1 cellular context compared by ENCODE assay signal in the genomic region with DNA sequence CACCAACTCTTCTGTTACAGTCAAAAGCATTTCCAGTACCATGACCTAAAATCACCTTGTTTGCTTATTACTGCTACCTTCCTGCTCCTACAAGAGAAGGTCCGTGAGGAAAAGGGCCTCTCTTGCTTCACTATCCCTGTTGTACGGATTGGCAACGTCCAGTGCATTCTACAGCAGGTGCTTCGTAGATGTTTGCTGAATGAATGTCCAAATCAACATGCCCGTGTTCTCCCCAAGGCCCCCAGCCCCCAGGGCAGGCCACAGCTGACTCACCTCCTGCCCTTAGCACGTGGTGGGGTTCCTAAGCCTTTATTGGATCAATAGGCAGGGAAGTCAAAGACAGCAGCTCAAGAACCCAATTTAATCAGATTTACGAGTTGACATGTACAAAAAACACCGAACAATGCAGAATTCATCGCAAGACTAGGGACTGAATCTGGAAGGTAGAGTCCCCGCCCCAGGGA.
A peak's percentile ranks its signal among the peaks of the same experiment; 100 is the strongest.
TF ChIP-seq lines count a peak whose summit lies in the region.

No MANE protein-coding gene starts in this region.

TF ChIP-seq in K562, 482 proteins besides CTCF, POLR2A, EP300 and RAD21 (continues in another document):
- TF ChIP-seq BDP1 (IDR thresholded peaks at IDR 0.05; ENCODE audit: insufficient read depth, insufficient read length) = no peak
- TF ChIP-seq NFIC (IDR thresholded peaks at IDR 0.05) = no peak
- TF ChIP-seq PML (IDR thresholded peaks at IDR 0.05; ENCODE audit: low read length) = no peak
- no peak for TF ChIP-seq BRD4 (IDR thresholded peaks at IDR 0.05)
- TF ChIP-seq, protein P1, sequence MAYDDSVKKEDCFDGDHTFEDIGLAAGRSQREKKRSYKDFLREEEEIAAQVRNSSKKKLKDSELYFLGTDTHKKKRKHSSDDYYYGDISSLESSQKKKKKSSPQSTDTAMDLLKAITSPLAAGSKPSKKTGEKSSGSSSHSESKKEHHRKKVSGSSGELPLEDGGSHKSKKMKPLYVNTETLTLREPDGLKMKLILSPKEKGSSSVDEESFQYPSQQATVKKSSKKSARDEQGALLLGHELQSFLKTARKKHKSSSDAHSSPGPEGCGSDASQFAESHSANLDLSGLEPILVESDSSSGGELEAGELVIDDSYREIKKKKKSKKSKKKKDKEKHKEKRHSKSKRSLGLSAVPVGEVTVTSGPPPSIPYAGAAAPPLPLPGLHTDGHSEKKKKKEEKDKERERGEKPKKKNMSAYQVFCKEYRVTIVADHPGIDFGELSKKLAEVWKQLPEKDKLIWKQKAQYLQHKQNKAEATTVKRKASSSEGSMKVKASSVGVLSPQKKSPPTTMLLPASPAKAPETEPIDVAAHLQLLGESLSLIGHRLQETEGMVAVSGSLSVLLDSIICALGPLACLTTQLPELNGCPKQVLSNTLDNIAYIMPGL (CRISPR knock-in tag; IDR thresholded peaks at IDR 0.05) = no peak
- TF ChIP-seq ZNF445 (CRISPR knock-in tag; IDR thresholded peaks at IDR 0.05; ENCODE audit: low read depth) = no peak
- peak; percentile 44 for TF ChIP-seq ATF3 (IDR thresholded peaks at IDR 0.05)
- no peak for TF ChIP-seq ATF3 (CRISPR knock-in tag; conservative IDR thresholded peaks at IDR 0.05)
- no peak for TF ChIP-seq FOXP1 (CRISPR knock-in tag; IDR thresholded peaks at IDR 0.05)
- TF ChIP-seq ZNF76 (CRISPR knock-in tag; IDR thresholded peaks at IDR 0.05; ENCODE audit: borderline replicate concordance) = no peak
- TF ChIP-seq MGA (IDR thresholded peaks at IDR 0.05) = peak; percentile 47; the same call in 1 of the 2 replicates
- TF ChIP-seq KDM2B (CRISPR knock-in tag; IDR thresholded peaks at IDR 0.05) = no peak
- TF ChIP-seq ETS2 (tag; IDR thresholded peaks at IDR 0.05; ENCODE audit: borderline replicate concordance, poor library complexity, severe bottlenecking) = no peak
- TF ChIP-seq, protein P2, sequence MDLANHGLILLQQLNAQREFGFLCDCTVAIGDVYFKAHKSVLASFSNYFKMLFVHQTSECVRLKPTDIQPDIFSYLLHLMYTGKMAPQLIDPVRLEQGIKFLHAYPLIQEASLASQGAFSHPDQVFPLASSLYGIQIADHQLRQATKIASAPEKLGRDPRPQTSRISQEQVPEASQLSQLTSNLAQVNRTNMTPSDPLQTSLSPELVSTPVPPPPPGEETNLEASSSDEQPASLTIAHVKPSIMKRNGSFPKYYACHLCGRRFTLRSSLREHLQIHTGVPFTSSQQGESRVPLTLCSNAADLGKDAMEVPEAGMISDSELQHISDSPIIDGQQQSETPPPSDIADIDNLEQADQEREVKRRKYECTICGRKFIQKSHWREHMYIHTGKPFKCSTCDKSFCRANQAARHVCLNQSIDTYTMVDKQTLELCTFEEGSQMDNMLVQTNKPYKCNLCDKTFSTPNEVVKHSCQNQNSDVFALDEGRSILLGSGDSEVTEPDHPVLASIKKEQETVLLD (IDR thresholded peaks at IDR 0.05) = no peak
- no peak for TF ChIP-seq ZNF224 (CRISPR knock-in tag; IDR thresholded peaks at IDR 0.05)
- TF ChIP-seq ZFX (CRISPR knock-in tag; IDR thresholded peaks at IDR 0.05) = 0 out of 2 replicates have a peak, but pooled peaks have one; percentile 8
- no peak for TF ChIP-seq ILK (tag; IDR thresholded peaks at IDR 0.05; ENCODE audit: borderline replicate concordance, low read depth)
- no peak for TF ChIP-seq E2F5 (CRISPR knock-in tag; IDR thresholded peaks at IDR 0.05)
- no peak for TF ChIP-seq TARDBP (IDR thresholded peaks at IDR 0.05)
- no peak for TF ChIP-seq ASH1L (IDR thresholded peaks at IDR 0.05; ENCODE audit: borderline replicate concordance, low read depth, partially characterized antibody)
- no peak for TF ChIP-seq PCBP1 (IDR thresholded peaks at IDR 0.05; ENCODE audit: low read depth, low read length, poor library complexity, severe bottlenecking)
- no peak for TF ChIP-seq ZNF274 (IDR thresholded peaks at IDR 0.05; ENCODE audit: borderline replicate concordance, low read depth, low read length)
- no peak for TF ChIP-seq PHB (CRISPR knock-in tag; IDR thresholded peaks at IDR 0.05)
- TF ChIP-seq RFX1 (IDR thresholded peaks at IDR 0.05) = no peak
- TF ChIP-seq USF1 (CRISPR knock-in tag; IDR thresholded peaks at IDR 0.05) = peak; percentile 53
- no peak for TF ChIP-seq HLTF (IDR thresholded peaks at IDR 0.05)
- no peak for TF ChIP-seq MTF1 (CRISPR knock-in tag; IDR thresholded peaks at IDR 0.05; ENCODE audit: borderline replicate concordance)
- TF ChIP-seq, protein P3, sequence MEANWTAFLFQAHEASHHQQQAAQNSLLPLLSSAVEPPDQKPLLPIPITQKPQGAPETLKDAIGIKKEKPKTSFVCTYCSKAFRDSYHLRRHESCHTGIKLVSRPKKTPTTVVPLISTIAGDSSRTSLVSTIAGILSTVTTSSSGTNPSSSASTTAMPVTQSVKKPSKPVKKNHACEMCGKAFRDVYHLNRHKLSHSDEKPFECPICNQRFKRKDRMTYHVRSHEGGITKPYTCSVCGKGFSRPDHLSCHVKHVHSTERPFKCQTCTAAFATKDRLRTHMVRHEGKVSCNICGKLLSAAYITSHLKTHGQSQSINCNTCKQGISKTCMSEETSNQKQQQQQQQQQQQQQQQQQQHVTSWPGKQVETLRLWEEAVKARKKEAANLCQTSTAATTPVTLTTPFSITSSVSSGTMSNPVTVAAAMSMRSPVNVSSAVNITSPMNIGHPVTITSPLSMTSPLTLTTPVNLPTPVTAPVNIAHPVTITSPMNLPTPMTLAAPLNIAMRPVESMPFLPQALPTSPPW (CRISPR knock-in tag; IDR thresholded peaks at IDR 0.05) = peak; percentile 46
- TF ChIP-seq RERE (CRISPR knock-in tag; IDR thresholded peaks at IDR 0.05; ENCODE audit: borderline replicate concordance) = no peak
- no peak for TF ChIP-seq KLF10 (CRISPR knock-in tag; IDR thresholded peaks at IDR 0.05)
- 0 out of 2 replicates have a peak, but pooled peaks have one; percentile 8 for TF ChIP-seq ETV1 (tag; conservative IDR thresholded peaks at IDR 0.05; ENCODE audit: low read depth)
